8 cellular contexts compared by ENCODE assay signal in genomic region chr21:46048926-46049889, GRCh38. TPM values are rescaled to one million over a fixed set of nuclear protein-coding genes. Genes with fewer than 3 reads are reported as not detected.
DNase-seq lines count a peak whose midpoint lies in the region; TF ChIP-seq lines count a peak whose summit lies in the region.

No MANE protein-coding gene starts in this region.

- H3K9me3 ChIP-seq in BLaER1 treated with 17β-estradiol and CSF1 and Interleukin-3, amounts not matched to agents 10 nM and 100 nM (replicated peaks in 1 of 11), result no peaks in the 10 kb centered on the region; a peak in 1 of 22 replicates
- H3K9me3 ChIP-seq in parathyroid adenoma (ENCODE audit: control insufficient read depth, low read length), result no peaks in the 10 kb centered on the region

- peaks cover 9 to 27% (median 19%) of the 10 kb centered on the region in 10 experiments; a peak in 19 of 20 replicates for H3K4me1 ChIP-seq in BLaER1 treated with 17β-estradiol and CSF1 and Interleukin-3, amounts not matched to agents 10 nM and 100 nM
- no peaks in the 10 kb centered on the region for H3K4me1 ChIP-seq in parathyroid adenoma

- H3K27ac ChIP-seq in BLaER1 treated with 17β-estradiol and CSF1 and Interleukin-3, amounts not matched to agents 10 nM and 100 nM, result no peak overlapping the region
- peak overlapping the region; percentile 59 for H3K27ac ChIP-seq in parathyroid adenoma

- peaks cover 0 to 8% (median 0%) of the 10 kb centered on the region in 11 experiments; a peak in 4 of 22 replicates for H4K20me1 ChIP-seq in BLaER1 treated with 17β-estradiol and CSF1 and Interleukin-3, amounts not matched to agents 10 nM and 100 nM

- H3K4me2 ChIP-seq in BLaER1 treated with 17β-estradiol and CSF1 and Interleukin-3, amounts not matched to agents 10 nM and 100 nM, result peak overlapping the region; percentile 29 to 76 (median 61); a peak in 20 of 22 replicates
- H3K4me2 ChIP-seq in parathyroid adenoma (ENCODE audit: low read length), result no peak overlapping the region

- peaks cover 0 to 20% (median 9%) of the 10 kb centered on the region in 11 experiments; a peak in 13 of 22 replicates for H3K27me3 ChIP-seq in BLaER1 treated with 17β-estradiol and CSF1 and Interleukin-3, amounts not matched to agents 10 nM and 100 nM
- H3K27me3 ChIP-seq in parathyroid adenoma (ENCODE audit: control insufficient read depth, insufficient read depth, low read length), result no peaks in the 10 kb centered on the region

- H3K9ac ChIP-seq in BLaER1 treated with 17β-estradiol and CSF1 and Interleukin-3, amounts not matched to agents 10 nM and 100 nM, result no peak overlapping the region
- H3K9ac ChIP-seq in parathyroid adenoma, result no peak overlapping the region

- no peaks in the 10 kb centered on the region for H3K36me3 ChIP-seq in BLaER1 treated with 17β-estradiol and CSF1 and Interleukin-3, amounts not matched to agents 10 nM and 100 nM
- H3K36me3 ChIP-seq in parathyroid adenoma (ENCODE audit: control insufficient read depth, insufficient read depth, low read length), result no peaks in the 10 kb centered on the region

- H2AFZ ChIP-seq in parathyroid adenoma, result no peak overlapping the region

- H3K4me3 ChIP-seq in BLaER1 treated with 17β-estradiol and CSF1 and Interleukin-3, amounts not matched to agents 10 nM and 100 nM, result no peak overlapping the region; a peak in 1 of 20 replicates
- H3K4me3 ChIP-seq in fibroblast of the aortic adventitia (ENCODE audit: low read depth, low read length) (no peak overlapping the region), parathyroid adenoma (ENCODE audit: low read depth, low read length) (no peak overlapping the region)

- TF ChIP-seq CTCF in fibroblast of the aortic adventitia (IDR thresholded peaks at IDR 0.05; ENCODE audit: insufficient read depth, low read length), result no peak
- TF ChIP-seq CTCF in parathyroid adenoma (IDR thresholded peaks at IDR 0.05), result no peak

- DNase-seq in NCI-H748 treated with DMSO at 0.1 percent for 48 hours (lab: John Stamatoyannopoulos, UW) (peak; percentile 15), fibroblast of the aortic adventitia (ENCODE audit: low read depth) (peak; percentile 100), NOMO-1 treated with dmso at 0.1 percent for 144 hours (lab: John Stamatoyannopoulos, UW; ENCODE audit: unreplicated experiment) (no peak), NOMO-1 treated with DMSO at 0.1 percent for 48 hours (lab: John Stamatoyannopoulos, UW; ENCODE audit: unreplicated experiment) (no peak), T-helper 9 cell (no peak)
- no peak for DNase-seq in activated CD4-positive, CD25-positive, alpha-beta regulatory T cell (lab: John Stamatoyannopoulos, UW)

- H3K79me2 ChIP-seq in parathyroid adenoma, result no peaks in the 10 kb centered on the region

RNA-seq across cellular contexts. Expression of gene COL6A2, which starts 48.7 kb away (rescaled TPM):
- total RNA-seq in fibroblast of the aortic adventitia (ENCODE audit: low replicate concordance), result 1,068 and 5,275 TPM in 2 replicates

Comparison
In these comparisons a context has a peak if more than half of its experiments do, and no peak if none do; other contexts are left out.
1. DNase-seq: peak in NCI-H748 treated with DMSO at 0.1 percent for 48 hours (single experiment) and fibroblast of the aortic adventitia (single experiment); none in activated CD4-positive, CD25-positive, alpha-beta regulatory T cell (0 of 4), NOMO-1 treated with dmso at 0.1 percent for 144 hours (single experiment), NOMO-1 treated with DMSO at 0.1 percent for 48 hours (single experiment) and T-helper 9 cell (single experiment).